In the genomic region with DNA sequence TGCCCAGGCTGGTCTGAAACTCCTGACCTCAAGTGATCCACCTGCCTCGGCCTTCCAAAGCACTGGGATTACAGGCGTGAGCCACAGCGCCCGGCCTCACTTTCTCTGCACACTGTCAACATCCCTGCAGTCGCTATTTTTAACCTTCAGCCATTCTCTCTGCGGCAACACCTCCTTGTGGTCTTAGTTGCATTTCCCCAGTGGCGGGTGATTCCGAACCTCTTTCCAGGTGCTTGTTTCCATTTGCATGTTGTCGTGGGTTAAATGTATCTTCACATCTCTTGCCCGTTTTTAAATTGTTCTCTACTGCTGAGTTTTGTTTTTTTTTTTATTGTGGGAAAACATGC, we compare ENCODE assay signal across 1 cellular context.
TF ChIP-seq lines count a peak whose summit lies in the region.

No MANE protein-coding gene starts in this region.

TF ChIP-seq in HepG2, 621 proteins besides CTCF, POLR2A, EP300 and RAD21:
- TF ChIP-seq, protein P1, sequence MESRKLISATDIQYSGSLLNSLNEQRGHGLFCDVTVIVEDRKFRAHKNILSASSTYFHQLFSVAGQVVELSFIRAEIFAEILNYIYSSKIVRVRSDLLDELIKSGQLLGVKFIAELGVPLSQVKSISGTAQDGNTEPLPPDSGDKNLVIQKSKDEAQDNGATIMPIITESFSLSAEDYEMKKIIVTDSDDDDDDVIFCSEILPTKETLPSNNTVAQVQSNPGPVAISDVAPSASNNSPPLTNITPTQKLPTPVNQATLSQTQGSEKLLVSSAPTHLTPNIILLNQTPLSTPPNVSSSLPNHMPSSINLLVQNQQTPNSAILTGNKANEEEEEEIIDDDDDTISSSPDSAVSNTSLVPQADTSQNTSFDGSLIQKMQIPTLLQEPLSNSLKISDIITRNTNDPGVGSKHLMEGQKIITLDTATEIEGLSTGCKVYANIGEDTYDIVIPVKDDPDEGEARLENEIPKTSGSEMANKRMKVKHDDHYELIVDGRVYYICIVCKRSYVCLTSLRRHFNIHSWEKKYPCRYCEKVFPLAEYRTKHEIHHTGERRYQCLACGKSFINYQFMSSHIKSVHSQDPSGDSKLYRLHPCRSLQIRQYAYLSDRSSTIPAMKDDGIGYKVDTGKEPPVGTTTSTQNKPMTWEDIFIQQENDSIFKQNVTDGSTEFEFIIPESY (CRISPR knock-in tag; IDR thresholded peaks at IDR 0.05): peak; percentile 86
- TF ChIP-seq ZNF83 (CRISPR knock-in tag; IDR thresholded peaks at IDR 0.05; ENCODE audit: borderline replicate concordance): no peak
